8 cellular contexts compared by ENCODE assay signal in the genomic region with DNA sequence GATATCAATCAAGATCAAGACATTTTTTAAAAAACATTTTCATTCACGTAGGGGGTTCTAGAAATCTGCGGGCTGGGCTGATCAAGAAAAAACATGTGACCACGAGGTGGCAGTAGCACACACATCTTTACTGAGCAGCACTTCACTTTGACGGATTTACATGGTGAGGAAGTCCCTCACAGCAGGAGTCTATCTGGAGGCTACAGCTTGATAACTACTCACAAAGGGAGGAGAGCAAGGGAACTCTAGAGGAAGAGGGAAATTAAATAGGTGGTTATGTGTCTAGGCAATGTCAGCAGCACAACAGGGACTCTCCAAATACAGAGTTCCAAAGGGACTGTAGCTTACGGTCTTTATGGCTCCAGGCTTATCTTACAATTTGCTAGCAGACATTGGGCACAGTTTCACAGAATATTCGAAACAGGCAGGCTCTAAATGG.
A peak's percentile ranks its signal among the peaks of the same experiment; 100 is the strongest.
DNase-seq lines count a peak whose midpoint lies in the region; ATAC-seq, FAIRE-seq and TF ChIP-seq lines count a peak whose summit lies in the region.

No MANE protein-coding gene starts in this region.

- no peaks in the 10 kb centered on the region for H3K4me1 ChIP-seq in small intestine (ENCODE audit: control insufficient read depth in 2 of 2, insufficient read depth in 1 of 2, low read depth in 1 of 2, low read length in 1 of 2)

- H3K36me3 ChIP-seq in small intestine (ENCODE audit: control insufficient read depth in 2 of 2, insufficient read depth in 2 of 2, low read length in 2 of 2), result no peaks in the 10 kb centered on the region

- WGBS in small intestine, 3 donors, result 27 to 41% (median 32%) methylated on average over 6 of the region's 6 CpGs

- no peak overlapping the region for H3K27ac ChIP-seq in small intestine (ENCODE audit: low read depth in 1 of 2, low read length in 1 of 2)

- ATAC-seq in GM18867 (IDR thresholded peaks at IDR 0.05; ENCODE audit: unreplicated experiment) (peak; percentile 97), HG02973 (IDR thresholded peaks at IDR 0.05; ENCODE audit: unreplicated experiment) (peak; percentile 87)

- H3K4me3 ChIP-seq in fibroblast of pulmonary artery (replicated peaks; ENCODE audit: low read depth, low read length) (no peak overlapping the region), small intestine (ENCODE audit: low read depth in 1 of 2, low read length in 2 of 2) (no peak overlapping the region)

- H3K27me3 ChIP-seq in small intestine (ENCODE audit: control insufficient read depth in 2 of 2, insufficient read depth in 2 of 2, low read length in 2 of 2), result no peaks in the 10 kb centered on the region

- FAIRE-seq in small intestine (lab: Jason Lieb, UNC), result no peak

- peak; percentile 96 for DNase-seq in COR-L47 (lab: John Stamatoyannopoulos, UW)
- peak; percentile 98 for DNase-seq in NCI-H146 treated with DMSO at 0.1 percent for 48 hours (lab: John Stamatoyannopoulos, UW; ENCODE audit: unreplicated experiment)
- peak; percentile 34 for DNase-seq in SW480 (ENCODE audit: low spot score)
- peak; percentile 75 for DNase-seq in fibroblast of pulmonary artery (ENCODE audit: low read depth)
- DNase-seq in small intestine, result peak; percentile 32
- no peak for DNase-seq in mesenteric fat pad (ENCODE audit: low spot score)

- H3K9me3 ChIP-seq in small intestine (ENCODE audit: control insufficient read depth, low read depth), result no peaks in the 10 kb centered on the region

- TF ChIP-seq CTCF in fibroblast of pulmonary artery (IDR thresholded peaks at IDR 0.05; ENCODE audit: low read length, missing control alignments), result peak; percentile 66
